9 cellular contexts compared by ENCODE assay signal in genomic region chr4:133147365-133147821, GRCh38. TPM values are rescaled to one million over a fixed set of nuclear protein-coding genes. Genes with fewer than 3 reads are reported as not detected.
DNase-seq lines count a peak whose midpoint lies in the region; TF ChIP-seq lines count a peak whose summit lies in the region.
"Had no signal": no experiment of that assay in that cellular context is flagged by ENCODE, and none has a peak within 500 bp of the region (broad histone marks: within the 10 kb centered on the region; RNA-seq: fewer than 3 reads in every experiment).

No MANE protein-coding gene starts in this region.

- peaks cover 61% of the 10 kb centered on the region for H3K27me3 Mint-ChIP-seq in activated T-helper 2 cell treated with anti-CD3 and anti-CD28 coated beads, Interferon-gamma antibody, Interleukin-2, Interleukin-4, amounts not matched to agents 10 μg/mL and 5 μg/mL and 100 μg/mL, durations not matched to agents 14 hours and 24 hours and 36 hours (ENCODE audit: low read depth)

- 0 out of 2 replicates have a peak overlapping the region, but pooled peaks have one; percentile 3 for H3K9ac ChIP-seq in HUES48 (ENCODE audit: low read depth, low read length)
- no peak overlapping the region for H3K9ac ChIP-seq in adipocyte (ENCODE audit: low read length)

- no peak overlapping the region for H3K4me3 Mint-ChIP-seq in activated T-helper 2 cell treated with anti-CD3 and anti-CD28 coated beads, Interferon-gamma antibody, Interleukin-2, Interleukin-4, amounts not matched to agents 10 μg/mL and 5 μg/mL and 100 μg/mL, durations not matched to agents 14 hours and 24 hours and 36 hours (ENCODE audit: low read depth)
- H3K4me3 Mint-ChIP-seq: naive B cell had no signal

- TF ChIP-seq EP300 in suprapubic skin (IDR thresholded peaks at IDR 0.05): no peak

- intact Hi-C loops in activated T-helper 2 cell treated with anti-CD3 and anti-CD28 coated beads, Interferon-gamma antibody, Interleukin-2, Interleukin-4, amounts not matched to agents 10 μg/mL and 5 μg/mL and 100 μg/mL, durations not matched to agents 14 hours and 24 hours and 36 hours (cut with micrococcal nuclease): no loop called here

- no peaks in the 10 kb centered on the region for H3K9me3 ChIP-seq in HUES48 (ENCODE audit: control insufficient read depth, insufficient read depth, low read length)
- no peaks in the 10 kb centered on the region for H3K9me3 ChIP-seq in adipocyte (ENCODE audit: control insufficient read depth, low read length)
- no peaks in the 10 kb centered on the region for H3K9me3 ChIP-seq in suprapubic skin

- peaks cover 74% of the 10 kb centered on the region for H3K27me3 ChIP-seq in HUES48 (ENCODE audit: control insufficient read depth, insufficient read depth, low read length)
- peaks cover 75% of the 10 kb centered on the region for H3K27me3 ChIP-seq in adipocyte (replicated peaks; ENCODE audit: control insufficient read depth, insufficient read depth, low read length)
- peaks cover 75% of the 10 kb centered on the region for H3K27me3 ChIP-seq in suprapubic skin

- no peak for TF ChIP-seq CTCF in suprapubic skin (IDR thresholded peaks at IDR 0.05)

- H3K4me3 ChIP-seq in HUES48 (ENCODE audit: low read depth, low read length) (peak overlapping the region; percentile 63), adipocyte (ENCODE audit: low read length) (peak overlapping the region; percentile 81), suprapubic skin (peak overlapping the region; percentile 47)

- DNase-seq in adipocyte (ENCODE audit: low read depth) (peak; percentile 49), islet precursor cell (peak; percentile 56), suprapubic skin (ENCODE audit: low spot score in 2 of 2) (peak in 1 of 2 donors; percentile 40)
- no peak for DNase-seq in stimulated activated naive CD4-positive, alpha-beta T cell treated with Interleukin-2 at 50 U/mL for 16 hours (lab: John Stamatoyannopoulos, UW)
- DNase-seq in activated T-helper 2 cell treated with anti-CD3 and anti-CD28 coated beads, Interferon-gamma antibody, Interleukin-2, Interleukin-4, amounts not matched to agents 10 μg/mL and 5 μg/mL and 100 μg/mL, durations not matched to agents 14 hours and 24 hours and 36 hours (ENCODE audit: low spot score): no peak
- DNase-seq in activated CD4-positive, CD25-positive, alpha-beta regulatory T cell (lab: John Stamatoyannopoulos, UW): no peak
- DNase-seq: naive B cell had no signal

- WGBS in suprapubic skin: 2% methylated on average over 22 of the region's 22 CpGs

- H3K27ac ChIP-seq in HUES48 (ENCODE audit: low read depth, low read length) (no peak overlapping the region), suprapubic skin (no peak overlapping the region)

- peaks cover 13% of the 10 kb centered on the region for H3K4me1 Mint-ChIP-seq in activated T-helper 2 cell treated with anti-CD3 and anti-CD28 coated beads, Interferon-gamma antibody, Interleukin-2, Interleukin-4, amounts not matched to agents 10 μg/mL and 5 μg/mL and 100 μg/mL, durations not matched to agents 14 hours and 24 hours and 36 hours (ENCODE audit: low read depth)

- H3K4me1 ChIP-seq in HUES48 (ENCODE audit: control insufficient read depth, insufficient read depth, low read length): peaks cover 32% of the 10 kb centered on the region
- peaks cover 37% of the 10 kb centered on the region for H3K4me1 ChIP-seq in adipocyte (ENCODE audit: control insufficient read depth, insufficient read depth, low read length)
- H3K4me1 ChIP-seq in suprapubic skin: peaks cover 65% of the 10 kb centered on the region

- H3K36me3 ChIP-seq in HUES48 (ENCODE audit: control insufficient read depth, insufficient read depth, low read length) (no peaks in the 10 kb centered on the region), adipocyte (ENCODE audit: control insufficient read depth, insufficient read depth, low read length, severe bottlenecking) (no peaks in the 10 kb centered on the region), suprapubic skin (no peaks in the 10 kb centered on the region)

- no peak for TF ChIP-seq POLR2A in suprapubic skin (IDR thresholded peaks at IDR 0.05)

- H3K9me3 Mint-ChIP-seq in activated T-helper 2 cell treated with anti-CD3 and anti-CD28 coated beads, Interferon-gamma antibody, Interleukin-2, Interleukin-4, amounts not matched to agents 10 μg/mL and 5 μg/mL and 100 μg/mL, durations not matched to agents 14 hours and 24 hours and 36 hours: no peaks in the 10 kb centered on the region

- no peak overlapping the region for H3K27ac Mint-ChIP-seq in activated T-helper 2 cell treated with anti-CD3 and anti-CD28 coated beads, Interferon-gamma antibody, Interleukin-2, Interleukin-4, amounts not matched to agents 10 μg/mL and 5 μg/mL and 100 μg/mL, durations not matched to agents 14 hours and 24 hours and 36 hours

- H3K36me3 Mint-ChIP-seq in activated T-helper 2 cell treated with anti-CD3 and anti-CD28 coated beads, Interferon-gamma antibody, Interleukin-2, Interleukin-4, amounts not matched to agents 10 μg/mL and 5 μg/mL and 100 μg/mL, durations not matched to agents 14 hours and 24 hours and 36 hours (ENCODE audit: low read depth): no peaks in the 10 kb centered on the region

RNA-seq across cellular contexts. Expression of gene PCDH10, which starts 1.7 kb away (rescaled TPM):
- total RNA-seq in suprapubic skin: under 1 TPM in 3 of 4 donors, not detected in 1; 0.13 to 0.76 (median 0.68) TPM
- total RNA-seq in activated T-helper 2 cell treated with anti-CD3 and anti-CD28 coated beads, Interferon-gamma antibody, Interleukin-2, Interleukin-4, amounts not matched to agents 10 μg/mL and 5 μg/mL and 100 μg/mL, durations not matched to agents 14 hours and 24 hours and 36 hours: 0.09 TPM in 1 of 2 replicates, not detected in the other
- total RNA-seq: T-helper 1 cell treated with Interleukin-12 subunit alpha and Interleukin-12 subunit beta and Interleukin-4 antibody, amounts not matched to agents 30 ng/mL and 1 ng/mL, for 36 hours had no signal

Comparison
In these comparisons a context has a peak if more than half of its experiments do, and no peak if none do; other contexts are left out.
1. DNase-seq: peak in adipocyte (single experiment) and islet precursor cell (single experiment); none in stimulated activated naive CD4-positive, alpha-beta T cell treated with Interleukin-2 at 50 U/mL for 16 hours (single experiment), activated T-helper 2 cell treated with anti-CD3 and anti-CD28 coated beads, Interferon-gamma antibody, Interleukin-2, Interleukin-4, amounts not matched to agents 10 μg/mL and 5 μg/mL and 100 μg/mL, durations not matched to agents 14 hours and 24 hours and 36 hours (single experiment) and activated CD4-positive, CD25-positive, alpha-beta regulatory T cell (0 of 4).
2. Peak in every context shown above with its lines, with median percentiles within 50 percentile points of each other: H3K4me3 ChIP-seq.